ENCODE assay signal across 8 cellular contexts in the genomic region with DNA sequence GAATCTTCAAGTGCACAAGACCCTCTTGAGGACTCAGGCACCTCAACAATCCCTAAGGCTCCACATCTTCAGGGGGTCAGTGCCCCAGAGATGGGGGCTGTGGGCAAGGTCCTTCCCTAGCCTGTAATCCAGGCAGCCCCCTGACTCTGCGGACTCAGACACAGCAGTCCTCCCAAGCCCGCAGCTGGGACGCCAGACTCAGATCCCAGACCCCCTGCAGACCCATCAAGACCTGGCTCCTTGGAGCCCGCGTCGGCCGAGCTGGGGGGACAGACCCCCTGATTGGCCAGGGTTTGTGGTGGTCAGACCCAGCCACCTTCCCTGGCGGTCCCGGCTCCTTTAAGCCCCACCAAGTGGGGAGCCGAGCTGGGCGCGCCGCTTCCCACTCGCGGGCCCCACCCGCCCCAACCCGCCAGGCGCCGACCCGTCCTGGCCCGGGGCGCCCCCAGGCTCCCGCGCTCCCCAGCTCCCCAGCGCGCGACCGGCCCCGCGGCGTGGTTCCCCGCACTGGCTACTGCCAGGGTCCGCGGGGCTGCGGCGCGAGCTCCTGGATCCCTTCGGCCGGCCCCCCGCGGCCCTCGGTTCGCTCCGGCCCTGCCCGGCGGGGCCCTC. TPM values are rescaled to one million over a fixed set of nuclear protein-coding genes. Genes with fewer than 3 reads are reported as not detected.
A peak's percentile ranks its signal among the peaks of the same experiment; 100 is the strongest.
DNase-seq lines count a peak whose midpoint lies in the region; ATAC-seq and TF ChIP-seq lines count a peak whose summit lies in the region.

No MANE protein-coding gene starts in this region.

- TF ChIP-seq POLR2A in Peyer's patch (IDR thresholded peaks at IDR 0.05): no peak

- H3K27ac ChIP-seq in Peyer's patch: peak overlapping the region; percentile 59 to 88 (median 72)
- no peak overlapping the region for H3K27ac ChIP-seq in neuronal stem cell (replicated peaks; ENCODE audit: low read length)

- H3K23ac ChIP-seq in neuronal stem cell (ENCODE audit: low read depth, low read length, poor library complexity): no peak overlapping the region

- H3K4me1 ChIP-seq in Peyer's patch (peaks cover 0 to 73% (median 0%) of the 10 kb centered on the region in 4 donors), neuronal stem cell (ENCODE audit: control insufficient read depth in 2 of 2, insufficient read depth in 1 of 2, low read depth in 1 of 2, low read length in 2 of 2) (peaks cover 33 to 40% of the 10 kb centered on the region in 2 donors)

- CTCF ChIA-PET in BJ (lab: Yijun Ruan, JAX): interaction anchor here (0.6 to 1.9 kb wide), 2 partner anchors 73 to 173 kb away, joined by 3 to 5 read pairs; partner anchors contain the start of gene NAP1L4

- H3K4me3 ChIP-seq in BJ (ENCODE audit: low read depth, low read length) (peak overlapping the region; percentile 89), Peyer's patch (peak overlapping the region; percentile 45 to 93 (median 68)), fibroblast of mammary gland (ENCODE audit: control insufficient read depth, low read depth, low read length) (peak overlapping the region; percentile 83), neuronal stem cell (ENCODE audit: low read length in 2 of 2) (peak overlapping the region; percentile 85 to 87)

- POLR2A ChIA-PET in BJ (lab: Charles Lee): no interaction called here

- H2BK5ac ChIP-seq in neuronal stem cell (ENCODE audit: low read length): no peak overlapping the region

- peaks cover 9% of the 10 kb centered on the region for H3K79me1 ChIP-seq in neuronal stem cell (ENCODE audit: low read depth, low read length)

- H2BK12ac ChIP-seq in neuronal stem cell (ENCODE audit: low read length): no peak overlapping the region

- no peak overlapping the region for H4K91ac ChIP-seq in neuronal stem cell (ENCODE audit: low read depth, low read length, poor library complexity)

- H3K27me3 ChIP-seq in BJ (ENCODE audit: control insufficient read depth, insufficient read depth, low read length) (no peaks in the 10 kb centered on the region), Peyer's patch (no peaks in the 10 kb centered on the region), neuronal stem cell (ENCODE audit: control insufficient read depth in 3 of 3, insufficient read depth in 3 of 3, low read depth in 1 of 3, low read length in 3 of 3) (peaks cover 0 to 31% (median 4%) of the 10 kb centered on the region in 3 experiments)

- H3K9me3 ChIP-seq in Peyer's patch (no peaks in the 10 kb centered on the region), neuronal stem cell (replicated peaks in 1 of 2; ENCODE audit: control insufficient read depth in 2 of 2, insufficient read depth in 1 of 2, low read depth in 1 of 2, low read length in 2 of 2) (no peaks in the 10 kb centered on the region)

- no peak for ATAC-seq in GM18502 (IDR thresholded peaks at IDR 0.05; ENCODE audit: poor library complexity, unreplicated experiment)

- peak overlapping the region; percentile 99 for H3K4me2 ChIP-seq in neuronal stem cell (ENCODE audit: insufficient read depth, low read length, poor library complexity, severe bottlenecking)

- H2BK120ac ChIP-seq in neuronal stem cell (ENCODE audit: low read depth, low read length): no peak overlapping the region

- H3K9ac ChIP-seq in neuronal stem cell (ENCODE audit: low read depth, low read length, poor library complexity): peak overlapping the region; percentile 87

- peak overlapping the region; percentile 92 for H3K18ac ChIP-seq in neuronal stem cell (ENCODE audit: low read length)

- peak overlapping the region; percentile 31 for H3K14ac ChIP-seq in neuronal stem cell (ENCODE audit: low read length)

- TF ChIP-seq CTCF in BJ (IDR thresholded peaks at IDR 0.05; ENCODE audit: insufficient read depth, low read depth, low read length) (no peak), Peyer's patch (IDR thresholded peaks at IDR 0.05) (no peak), fibroblast of mammary gland (conservative IDR thresholded peaks at IDR 0.05; ENCODE audit: control insufficient read depth, insufficient read depth, low read depth, low read length) (no peak)

- peak overlapping the region; percentile 54 for H2BK15ac ChIP-seq in neuronal stem cell (ENCODE audit: low read length)

- H4K8ac ChIP-seq in neuronal stem cell (ENCODE audit: low read depth, low read length): no peak overlapping the region

- no CpG with 5 or more reads among the region's 46 CpGs for WGBS in neuronal stem cell (ENCODE audit: extremely low coverage in 2 of 2, insufficient read length in 2 of 2, insufficient replicate concordance in 1 of 2), 2 donors

- peak overlapping the region; percentile 94 for H2AFZ ChIP-seq in neuronal stem cell (ENCODE audit: low read length)

- H2AK5ac ChIP-seq in neuronal stem cell (ENCODE audit: low read depth, low read length): peak overlapping the region; percentile 68

- no peak for DNase-seq in BJ (ENCODE audit: low read depth)
- peak in 1 of 3 donors; percentile 56 for DNase-seq in Peyer's patch
- DNase-seq in fibroblast of mammary gland (ENCODE audit: low read depth): no peak
- no peak for DNase-seq in neuronal stem cell (ENCODE audit: low spot score)
- DNase-seq in SK-N-DZ (ENCODE audit: low spot score): no peak
- no peak for DNase-seq in HK-2 (ENCODE audit: unreplicated experiment)
- DNase-seq in middle frontal gyrus (ENCODE audit: extremely low spot score, low spot score): no peak

- H3K4ac ChIP-seq in neuronal stem cell (ENCODE audit: low read length): no peak overlapping the region

- H3K36me3 ChIP-seq in BJ (ENCODE audit: control insufficient read depth, insufficient read depth, low read length): no peaks in the 10 kb centered on the region
- H3K36me3 ChIP-seq in Peyer's patch: no peaks in the 10 kb centered on the region
- H3K36me3 ChIP-seq in neuronal stem cell (replicated peaks in 1 of 2; ENCODE audit: control insufficient read depth in 2 of 2, insufficient read depth in 2 of 2, low read length in 2 of 2): no peaks in the 10 kb centered on the region

RNA-seq across cellular contexts. Expression of gene OSBPL5, which starts 0.5 kb away (rescaled TPM):
- polyA plus RNA-seq in BJ (2011; rRNA removed): 10.4 and 20.8 TPM in 2 replicates
- polyA minus RNA-seq in BJ (2011; rRNA and poly(A)+ RNA removed): 18.0 and 22.3 TPM in 2 replicates
- total RNA-seq in Peyer's patch: 100 to 1,000 TPM in 1 of 4 donors, 10 to 100 TPM in 3; 39.8 to 110 (median 73.2) TPM
- polyA plus RNA-seq in neuronal stem cell (2013, experiment 1 of 2): 9.5 TPM
- polyA plus RNA-seq in neuronal stem cell (2013, experiment 2 of 2): 9.7 TPM
- 8.8 and 13.4 TPM in 2 replicates for polyA plus RNA-seq in SK-N-DZ (2014; cell fraction: cytosol; rRNA removed)
- polyA plus RNA-seq in SK-N-DZ (2014; cell fraction: nucleus; rRNA removed): 54.1 and 79.0 TPM in 2 replicates

RNA-seq across cellular contexts. Expression of gene MRGPRG, which starts 54.0 kb away (rescaled TPM):
- not detected in 2 replicates for polyA plus RNA-seq in BJ (2011; rRNA removed)
- polyA minus RNA-seq in BJ (2011; rRNA and poly(A)+ RNA removed): not detected in 2 replicates
- not detected for total RNA-seq in Peyer's patch
- not detected for polyA plus RNA-seq in neuronal stem cell (2013, experiment 1 of 2)
- polyA plus RNA-seq in neuronal stem cell (2013, experiment 2 of 2): not detected
- polyA plus RNA-seq in SK-N-DZ (2014; cell fraction: cytosol; rRNA removed): not detected in 2 replicates
- polyA plus RNA-seq in SK-N-DZ (2014; cell fraction: nucleus; rRNA removed): not detected in 2 replicates
